In the genomic region with DNA sequence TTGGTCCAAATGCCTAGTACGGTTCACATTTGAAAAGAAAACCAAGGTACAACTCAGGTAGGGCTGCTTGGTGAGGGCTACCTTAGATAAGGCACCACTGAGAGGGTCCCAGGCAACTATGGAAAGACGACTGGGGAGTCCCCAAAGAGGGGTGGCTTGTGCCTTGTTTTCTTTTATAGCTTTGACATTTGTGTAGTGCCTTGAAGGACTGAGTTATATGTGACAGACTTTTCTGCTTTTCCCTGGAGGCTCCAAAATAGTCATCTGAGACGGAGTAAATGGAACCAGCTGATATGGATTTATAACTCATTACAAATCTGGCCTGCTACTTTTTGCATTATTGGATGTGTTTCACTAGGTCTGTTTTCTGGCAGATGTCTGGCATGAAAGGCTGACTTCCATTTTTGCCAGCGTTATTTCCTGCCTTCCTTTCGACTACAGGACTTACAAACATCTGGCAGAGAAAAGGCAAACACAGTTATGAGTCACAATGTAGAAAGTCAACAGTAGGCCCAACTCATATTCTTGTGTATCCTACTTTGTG, we compare ENCODE assay signal across 17 cellular contexts.
DNase-seq lines count a peak whose midpoint lies in the region; ATAC-seq, FAIRE-seq and TF ChIP-seq lines count a peak whose summit lies in the region.
"Had no signal": no experiment of that assay in that cellular context is flagged by ENCODE, and none has a peak within 500 bp of the region (broad histone marks: within the 10 kb centered on the region; RNA-seq: fewer than 3 reads in every experiment).

No MANE protein-coding gene starts in this region.

- no peak for TF ChIP-seq RAD21 in A549 (conservative IDR thresholded peaks at IDR 0.05 in 1 of 2, IDR thresholded peaks at IDR 0.05 in 1 of 2)

- no peak for TF ChIP-seq CTCF in A549 (IDR thresholded peaks at IDR 0.05)
- TF ChIP-seq CTCF in RWPE2 (IDR thresholded peaks at IDR 0.05; ENCODE audit: poor library complexity, severe bottlenecking): no peak
- TF ChIP-seq CTCF in esophagus muscularis mucosa (IDR thresholded peaks at IDR 0.05): no peak

- TF ChIP-seq EP300 in A549 (IDR thresholded peaks at IDR 0.05): no peak
- TF ChIP-seq EP300 in esophagus muscularis mucosa (IDR thresholded peaks at IDR 0.05): no peak

- H3K4me2 ChIP-seq in A549: peak overlapping the region; percentile 75
- H3K4me2 ChIP-seq: BLaER1 treated with 17β-estradiol and CSF1 and Interleukin-3, amounts not matched to agents 10 nM and 100 nM had no signal

- no peaks in the 10 kb centered on the region for H3K9me3 ChIP-seq in A549
- H3K9me3 ChIP-seq in RWPE2 (ENCODE audit: severe bottlenecking): no peaks in the 10 kb centered on the region
- no peaks in the 10 kb centered on the region for H3K9me3 ChIP-seq in esophagus muscularis mucosa
- H3K9me3 ChIP-seq: gastrocnemius medialis, ovary, SJSA1 had no signal

- peak; percentile 99 for FAIRE-seq in A549 (lab: Jason Lieb, UNC)

- H3K4me3 ChIP-seq in A549: no peak overlapping the region
- no peak overlapping the region for H3K4me3 ChIP-seq in RWPE2 (ENCODE audit: severe bottlenecking)
- no peak overlapping the region for H3K4me3 ChIP-seq in esophagus muscularis mucosa
- H3K4me3 ChIP-seq: BLaER1 treated with 17β-estradiol and CSF1 and Interleukin-3, amounts not matched to agents 10 nM and 100 nM; gastrocnemius medialis; ovary; SJSA1 had no signal

- intact Hi-C loops in esophagus muscularis mucosa (cut with DNase I): no loop called here

- no peaks in the 10 kb centered on the region for H3K36me3 ChIP-seq in RWPE2 (ENCODE audit: low read depth)
- H3K36me3 ChIP-seq in esophagus muscularis mucosa: no peaks in the 10 kb centered on the region
- H3K36me3 ChIP-seq: BLaER1 treated with 17β-estradiol and CSF1 and Interleukin-3, amounts not matched to agents 10 nM and 100 nM; gastrocnemius medialis; ovary; SJSA1 had no signal

- ATAC-seq in A549 (peak; percentile 99 to 100), RWPE2 (ENCODE audit: low read depth) (peak; percentile 70), GM18858 (IDR thresholded peaks at IDR 0.05; ENCODE audit: unreplicated experiment) (no peak)
- ATAC-seq: WTC11 had no signal

- WGBS in A549 (ENCODE audit: missing lambda C conversion rate): 21% methylated on average over 5 of the region's 5 CpGs
- 41% methylated on average over 5 of the region's 5 CpGs for WGBS in esophagus muscularis mucosa

- CTCF ChIA-PET in A549 (lab: Yijun Ruan, JAX): no interaction called here

- POLR2A ChIA-PET in A549 (lab: Yijun Ruan, JAX): no interaction called here

- H3K27me3 ChIP-seq in RWPE2 (ENCODE audit: insufficient read depth, poor library complexity, severe bottlenecking): no peaks in the 10 kb centered on the region
- H3K27me3 ChIP-seq in esophagus muscularis mucosa: no peaks in the 10 kb centered on the region
- H3K27me3 ChIP-seq: BLaER1 treated with 17β-estradiol and CSF1 and Interleukin-3, amounts not matched to agents 10 nM and 100 nM; gastrocnemius medialis; ovary; SJSA1 had no signal

- H3K27ac ChIP-seq in A549: peak overlapping the region; percentile 69 to 80
- no peak overlapping the region for H3K27ac ChIP-seq in RWPE2 (ENCODE audit: poor library complexity, severe bottlenecking)
- H3K27ac ChIP-seq in esophagus muscularis mucosa (replicated peaks in 1 of 4): no peak overlapping the region
- H3K27ac ChIP-seq: BLaER1 treated with 17β-estradiol and CSF1 and Interleukin-3, amounts not matched to agents 10 nM and 100 nM; gastrocnemius medialis; ovary; SJSA1 had no signal

- DNase-seq in A549 (ENCODE audit: low read depth in 1 of 2, low spot score in 1 of 2) (peak; percentile 58 to 88), GM04504 (ENCODE audit: low read depth) (peak; percentile 63), RWPE2 (ENCODE audit: low spot score) (no peak), fibroblast of the conjunctiva (ENCODE audit: low read depth) (peak; percentile 87), epidermal melanocyte (ENCODE audit: insufficient read length, low spot score) (no peak), esophagus muscularis mucosa (ENCODE audit: extremely low spot score) (no peak)
- no peak for DNase-seq in activated CD4-positive, alpha-beta T cell treated with anti-CD3 and anti-CD28 coated beads for 48 hours
- DNase-seq: H7; Kasumi-1; NCI-H226; ovary; stimulated activated CD4-positive, alpha-beta T cell treated with anti-CD3 and anti-CD28 coated beads, Interleukin-4, amount 100 ng/mL, for 1 hour had no signal

- H3K4me1 ChIP-seq in A549: peaks cover 21% of the 10 kb centered on the region
- no peaks in the 10 kb centered on the region for H3K4me1 ChIP-seq in RWPE2 (ENCODE audit: insufficient read depth, poor library complexity, severe bottlenecking)
- no peaks in the 10 kb centered on the region for H3K4me1 ChIP-seq in esophagus muscularis mucosa
- H3K4me1 ChIP-seq: BLaER1 treated with 17β-estradiol and CSF1 and Interleukin-3, amounts not matched to agents 10 nM and 100 nM; gastrocnemius medialis; SJSA1 had no signal

- TF ChIP-seq POLR2A in A549 (IDR thresholded peaks at IDR 0.05; ENCODE audit: low read length) (no peak), esophagus muscularis mucosa (IDR thresholded peaks at IDR 0.05; ENCODE audit: low read depth) (no peak)

TF ChIP-seq in A549, 52 proteins besides CTCF, POLR2A, EP300 and RAD21 (continues in another document):
- TF ChIP-seq RARB (CRISPR knock-in tag; IDR thresholded peaks at IDR 0.05): no peak
- TF ChIP-seq PHF8 (IDR thresholded peaks at IDR 0.05; ENCODE audit: borderline replicate concordance, low read depth): no peak
- no peak for TF ChIP-seq MYC (IDR thresholded peaks at IDR 0.05; ENCODE audit: borderline replicate concordance, low read length)
- TF ChIP-seq CEBPB (IDR thresholded peaks at IDR 0.05): 0 out of 4 replicates have a peak, but pooled peaks of 1 of the 2 experiments have one; percentile 15
- TF ChIP-seq FOSL2 (IDR thresholded peaks at IDR 0.05): peak; percentile 75
- peak; percentile 96 for TF ChIP-seq FOSL2 (CRISPR knock-in tag; IDR thresholded peaks at IDR 0.05)
- TF ChIP-seq GATA3 (IDR thresholded peaks at IDR 0.05; ENCODE audit: borderline replicate concordance): peak; percentile 45; the same call in 1 of the 2 replicates
- no peak for TF ChIP-seq ZNF302 (CRISPR knock-in tag; IDR thresholded peaks at IDR 0.05)
- TF ChIP-seq, protein P1, sequence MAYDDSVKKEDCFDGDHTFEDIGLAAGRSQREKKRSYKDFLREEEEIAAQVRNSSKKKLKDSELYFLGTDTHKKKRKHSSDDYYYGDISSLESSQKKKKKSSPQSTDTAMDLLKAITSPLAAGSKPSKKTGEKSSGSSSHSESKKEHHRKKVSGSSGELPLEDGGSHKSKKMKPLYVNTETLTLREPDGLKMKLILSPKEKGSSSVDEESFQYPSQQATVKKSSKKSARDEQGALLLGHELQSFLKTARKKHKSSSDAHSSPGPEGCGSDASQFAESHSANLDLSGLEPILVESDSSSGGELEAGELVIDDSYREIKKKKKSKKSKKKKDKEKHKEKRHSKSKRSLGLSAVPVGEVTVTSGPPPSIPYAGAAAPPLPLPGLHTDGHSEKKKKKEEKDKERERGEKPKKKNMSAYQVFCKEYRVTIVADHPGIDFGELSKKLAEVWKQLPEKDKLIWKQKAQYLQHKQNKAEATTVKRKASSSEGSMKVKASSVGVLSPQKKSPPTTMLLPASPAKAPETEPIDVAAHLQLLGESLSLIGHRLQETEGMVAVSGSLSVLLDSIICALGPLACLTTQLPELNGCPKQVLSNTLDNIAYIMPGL (CRISPR knock-in tag; IDR thresholded peaks at IDR 0.05; ENCODE audit: borderline replicate concordance): no peak
- TF ChIP-seq, protein P2, sequence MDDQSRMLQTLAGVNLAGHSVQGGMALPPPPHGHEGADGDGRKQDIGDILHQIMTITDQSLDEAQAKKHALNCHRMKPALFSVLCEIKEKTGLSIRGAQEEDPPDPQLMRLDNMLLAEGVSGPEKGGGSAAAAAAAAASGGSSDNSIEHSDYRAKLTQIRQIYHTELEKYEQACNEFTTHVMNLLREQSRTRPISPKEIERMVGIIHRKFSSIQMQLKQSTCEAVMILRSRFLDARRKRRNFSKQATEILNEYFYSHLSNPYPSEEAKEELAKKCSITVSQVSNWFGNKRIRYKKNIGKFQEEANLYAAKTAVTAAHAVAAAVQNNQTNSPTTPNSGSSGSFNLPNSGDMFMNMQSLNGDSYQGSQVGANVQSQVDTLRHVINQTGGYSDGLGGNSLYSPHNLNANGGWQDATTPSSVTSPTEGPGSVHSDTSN (IDR thresholded peaks at IDR 0.05): no peak
- no peak for TF ChIP-seq BHLHE40 (IDR thresholded peaks at IDR 0.05; ENCODE audit: low read depth, low read length)
- TF ChIP-seq, protein P3, sequence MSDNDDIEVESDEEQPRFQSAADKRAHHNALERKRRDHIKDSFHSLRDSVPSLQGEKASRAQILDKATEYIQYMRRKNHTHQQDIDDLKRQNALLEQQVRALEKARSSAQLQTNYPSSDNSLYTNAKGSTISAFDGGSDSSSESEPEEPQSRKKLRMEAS (IDR thresholded peaks at IDR 0.05): peak; percentile 38
- no peak for TF ChIP-seq MAZ (IDR thresholded peaks at IDR 0.05; ENCODE audit: borderline replicate concordance, low read depth, low read length)
- no peak for TF ChIP-seq NR3C1 (IDR thresholded peaks at IDR 0.05)
- no peak for TF ChIP-seq KDM5A (IDR thresholded peaks at IDR 0.05)
- no peak for TF ChIP-seq ZSCAN20 (CRISPR knock-in tag; IDR thresholded peaks at IDR 0.05)
- TF ChIP-seq POLR2AphosphoS2 (conservative IDR thresholded peaks at IDR 0.05; ENCODE audit: low read length): no peak
- TF ChIP-seq, protein P4, sequence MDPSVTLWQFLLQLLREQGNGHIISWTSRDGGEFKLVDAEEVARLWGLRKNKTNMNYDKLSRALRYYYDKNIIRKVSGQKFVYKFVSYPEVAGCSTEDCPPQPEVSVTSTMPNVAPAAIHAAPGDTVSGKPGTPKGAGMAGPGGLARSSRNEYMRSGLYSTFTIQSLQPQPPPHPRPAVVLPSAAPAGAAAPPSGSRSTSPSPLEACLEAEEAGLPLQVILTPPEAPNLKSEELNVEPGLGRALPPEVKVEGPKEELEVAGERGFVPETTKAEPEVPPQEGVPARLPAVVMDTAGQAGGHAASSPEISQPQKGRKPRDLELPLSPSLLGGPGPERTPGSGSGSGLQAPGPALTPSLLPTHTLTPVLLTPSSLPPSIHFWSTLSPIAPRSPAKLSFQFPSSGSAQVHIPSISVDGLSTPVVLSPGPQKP (IDR thresholded peaks at IDR 0.05; ENCODE audit: low read depth, low read length): no peak
- no peak for TF ChIP-seq HDAC2 (IDR thresholded peaks at IDR 0.05)
- no peak for TF ChIP-seq SREBF2 (IDR thresholded peaks at IDR 0.05)
- TF ChIP-seq, protein P5, sequence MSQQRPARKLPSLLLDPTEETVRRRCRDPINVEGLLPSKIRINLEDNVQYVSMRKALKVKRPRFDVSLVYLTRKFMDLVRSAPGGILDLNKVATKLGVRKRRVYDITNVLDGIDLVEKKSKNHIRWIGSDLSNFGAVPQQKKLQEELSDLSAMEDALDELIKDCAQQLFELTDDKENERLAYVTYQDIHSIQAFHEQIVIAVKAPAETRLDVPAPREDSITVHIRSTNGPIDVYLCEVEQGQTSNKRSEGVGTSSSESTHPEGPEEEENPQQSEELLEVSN (IDR thresholded peaks at IDR 0.05; ENCODE audit: borderline replicate concordance, low read depth): no peak

Comparison
In these comparisons a context has a peak if more than half of its experiments do, and no peak if none do; other contexts are left out.
1. DNase-seq: peak in A549 (2 of 2), GM04504 (single experiment) and fibroblast of the conjunctiva (single experiment); none in RWPE2 (single experiment), epidermal melanocyte (single experiment), esophagus muscularis mucosa (single experiment) and activated CD4-positive, alpha-beta T cell treated with anti-CD3 and anti-CD28 coated beads for 48 hours (single experiment).
2. H3K27ac ChIP-seq: peak in A549 (2 of 2); none in RWPE2 (single experiment) and esophagus muscularis mucosa (0 of 4).